ENCODE assay signal across 11 cellular contexts in genomic region chr18:75162467-75162866, GRCh38. TPM values are rescaled to one million over a fixed set of nuclear protein-coding genes. Genes with fewer than 3 reads are reported as not detected.
DNase-seq lines count a peak whose midpoint lies in the region; ATAC-seq and TF ChIP-seq lines count a peak whose summit lies in the region.
"Had no signal": no experiment of that assay in that cellular context is flagged by ENCODE, and none has a peak within 500 bp of the region (broad histone marks: within the 10 kb centered on the region; RNA-seq: fewer than 3 reads in every experiment).

No MANE protein-coding gene starts in this region.

- no peaks in the 10 kb centered on the region for H3K9me3 Mint-ChIP-seq in activated naive CD8-positive, alpha-beta T cell treated with anti-CD3 and anti-CD28 coated beads, Interleukin-2, amount 50 U/mL, for 24 hours

- WGBS in GM23248 (ENCODE audit: low coverage in 1 of 2, low lambda C conversion rate in 2 of 2, missing lambda C conversion rate in 2 of 2), 2 experiments: 35 to 46% methylated on average over 3 of the region's 3 CpGs

- peaks cover 7% of the 10 kb centered on the region for H3K4me1 Mint-ChIP-seq in activated naive CD8-positive, alpha-beta T cell treated with anti-CD3 and anti-CD28 coated beads, Interleukin-2, amount 50 U/mL, for 24 hours

- peaks cover 31% of the 10 kb centered on the region for H3K27me3 ChIP-seq in GM23248 (replicated peaks; ENCODE audit: insufficient read depth)
- H3K27me3 ChIP-seq: SJCRH30 had no signal

- H3K4me1 ChIP-seq in GM23248 (ENCODE audit: insufficient read depth): no peaks in the 10 kb centered on the region
- H3K4me1 ChIP-seq: SJCRH30 had no signal

- H4K20me1 ChIP-seq in GM23248 (ENCODE audit: insufficient read depth): no peaks in the 10 kb centered on the region

- H3K27ac Mint-ChIP-seq in activated naive CD8-positive, alpha-beta T cell treated with anti-CD3 and anti-CD28 coated beads, Interleukin-2, amount 50 U/mL, for 24 hours: no peak overlapping the region

- H3K4me3 Mint-ChIP-seq in activated naive CD8-positive, alpha-beta T cell treated with anti-CD3 and anti-CD28 coated beads, Interleukin-2, amount 50 U/mL, for 24 hours: peak overlapping the region; percentile 10

- no peaks in the 10 kb centered on the region for H3K9me3 ChIP-seq in GM23248 (ENCODE audit: low read depth)
- H3K9me3 ChIP-seq: SJCRH30 had no signal

- no peak overlapping the region for H3K9ac ChIP-seq in GM23248

- H3K79me2 ChIP-seq in GM23248 (ENCODE audit: insufficient read depth): no peaks in the 10 kb centered on the region

- H3K36me3 Mint-ChIP-seq in activated naive CD8-positive, alpha-beta T cell treated with anti-CD3 and anti-CD28 coated beads, Interleukin-2, amount 50 U/mL, for 24 hours (ENCODE audit: low read depth): no peaks in the 10 kb centered on the region

- DNase-seq in GM23248 (peak; percentile 54), fibroblast of the conjunctiva (ENCODE audit: low read depth) (peak; percentile 30), retinal pigment epithelial cell (ENCODE audit: low read depth) (peak; percentile 75), Ammon's horn (ENCODE audit: low spot score) (no peak), putamen (ENCODE audit: low spot score) (no peak)
- DNase-seq in activated naive CD8-positive, alpha-beta T cell treated with anti-CD3 and anti-CD28 coated beads, Interleukin-2, amount 50 U/mL, for 24 hours: no peak
- DNase-seq: activated T-cell treated with anti-CD3 and anti-CD28 coated beads for 4 hours had no signal

- no peak overlapping the region for H3K4me2 ChIP-seq in GM23248 (ENCODE audit: unreplicated experiment)

- no peak overlapping the region for H2AFZ ChIP-seq in GM23248

- H3K36me3 ChIP-seq in GM23248 (ENCODE audit: low read depth): no peaks in the 10 kb centered on the region
- H3K36me3 ChIP-seq: SJCRH30 had no signal

- TF ChIP-seq CTCF in retinal pigment epithelial cell (conservative IDR thresholded peaks at IDR 0.05; ENCODE audit: low read depth, low read length): no peak

- H3K27me3 Mint-ChIP-seq in activated naive CD8-positive, alpha-beta T cell treated with anti-CD3 and anti-CD28 coated beads, Interleukin-2, amount 50 U/mL, for 24 hours: no peaks in the 10 kb centered on the region

- H3F3A ChIP-seq in GM23248 (ENCODE audit: insufficient read depth): no peaks in the 10 kb centered on the region

- no peak for ATAC-seq in activated naive CD8-positive, alpha-beta T cell treated with anti-CD3 and anti-CD28 coated beads, Interleukin-2, amount 50 U/mL, for 24 hours
- ATAC-seq in GM21737 (IDR thresholded peaks at IDR 0.05; ENCODE audit: unreplicated experiment): no peak

- no peaks in the 10 kb centered on the region for H3K9me2 ChIP-seq in GM23248 (ENCODE audit: insufficient read depth)

- H3K27ac ChIP-seq in GM23248: no peak overlapping the region
- H3K27ac ChIP-seq: epithelial cell of prostate, SJCRH30, skin epidermis had no signal

- H3K4me3 ChIP-seq in GM23248: no peak overlapping the region
- no peak overlapping the region for H3K4me3 ChIP-seq in retinal pigment epithelial cell (ENCODE audit: low read length)
- H3K4me3 ChIP-seq: SJCRH30 had no signal

- in situ Hi-C loops in GM23248 (cut with MboI): no loop called here

RNA-seq across cellular contexts. Expression of gene PTGR3, which starts 46.5 kb away (rescaled TPM):
- 8.1 and 21.3 TPM in 2 replicates for total RNA-seq in GM23248 (2014; rRNA removed; shearing (Covaris generic))
- polyA plus RNA-seq in GM23248 (2016; fragmentation: Nextera tagmentation; extraction: Ambion mirVana): 8.8 and 10.2 TPM in 2 replicates

RNA-seq across cellular contexts. Expression of gene TSHZ1, which starts 48.1 kb away (rescaled TPM):
- 4.4 and 5.9 TPM in 2 replicates for total RNA-seq in GM23248 (2014; rRNA removed; shearing (Covaris generic))
- 2.2 and 2.4 TPM in 2 replicates for polyA plus RNA-seq in GM23248 (2016; fragmentation: Nextera tagmentation; extraction: Ambion mirVana)

Comparison
In these comparisons a context has a peak if more than half of its experiments do, and no peak if none do; other contexts are left out.
1. DNase-seq: peak in GM23248 (single experiment), fibroblast of the conjunctiva (single experiment) and retinal pigment epithelial cell (single experiment); none in activated naive CD8-positive, alpha-beta T cell treated with anti-CD3 and anti-CD28 coated beads, Interleukin-2, amount 50 U/mL, for 24 hours (single experiment), Ammon's horn (single experiment) and putamen (single experiment).